ENCODE assay signal across 8 cellular contexts in the genomic region with DNA sequence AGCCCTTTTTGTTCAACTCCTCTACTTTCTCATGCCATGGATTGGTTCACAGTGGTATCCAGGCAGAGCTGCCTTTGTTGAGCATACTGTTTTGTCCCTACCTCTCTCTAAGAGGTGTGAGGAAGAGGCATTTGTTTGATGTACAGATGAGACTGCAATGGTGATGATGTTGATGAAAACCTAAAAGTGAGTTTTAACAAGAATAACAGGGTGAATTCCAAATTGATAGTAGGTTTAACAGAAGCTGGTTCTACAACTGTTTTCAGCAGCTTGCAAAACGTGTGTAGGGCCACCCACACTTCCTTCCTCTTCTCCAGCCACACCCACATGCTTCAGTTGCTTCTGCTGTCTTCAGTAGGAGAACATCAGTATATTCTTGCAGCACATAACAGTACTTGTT. TPM values are rescaled to one million over a fixed set of nuclear protein-coding genes. Genes with fewer than 3 reads are reported as not detected.
DNase-seq lines count a peak whose midpoint lies in the region; ATAC-seq, FAIRE-seq and TF ChIP-seq lines count a peak whose summit lies in the region.

No MANE protein-coding gene starts in this region.

- peaks cover 88% of the 10 kb centered on the region for H3K4me1 Mint-ChIP-seq in activated naive CD8-positive, alpha-beta T cell (ENCODE audit: low read depth)

- H3K4me1 ChIP-seq in Peyer's patch: peaks cover 0 to 79% (median 11%) of the 10 kb centered on the region in 4 donors

- in situ Hi-C loops in GM13977 (cut with MboI; ENCODE audit: low pct_unique_long_range_greater_than_20kb, low sequenced_read_pairs, unreplicated experiment): no loop called here

- DNase-seq in GM18507 (ENCODE audit: extremely low spot score, insufficient read length, low read depth) (peak; percentile 8), Peyer's patch (peak in 2 of 3 donors; percentile 65 to 81), GM13977 (ENCODE audit: low spot score) (no peak), NCI-H1436 treated with DMSO at 0.1 percent for 48 hours (lab: John Stamatoyannopoulos, UW) (no peak), left lobe of liver (ENCODE audit: low spot score) (no peak)
- DNase-seq in stimulated activated CD4-positive, alpha-beta T cell treated with anti-CD3 and anti-CD28 coated beads, Interleukin-15, amount 100 ng/mL, for 1 hour (ENCODE audit: low read depth in 1 of 2, low spot score in 1 of 2): peak; percentile 25 to 29

- no peaks in the 10 kb centered on the region for H3K27me3 Mint-ChIP-seq in activated naive CD8-positive, alpha-beta T cell

- peak; percentile 96 for FAIRE-seq in GM18507 (lab: Jason Lieb, UNC)

- peak overlapping the region; percentile 95 for H3K27ac Mint-ChIP-seq in activated naive CD8-positive, alpha-beta T cell

- H3K27me3 ChIP-seq in Peyer's patch: no peaks in the 10 kb centered on the region

- peak overlapping the region in 1 of 4 donors; percentile 8 for H3K27ac ChIP-seq in Peyer's patch

- H3K9me3 Mint-ChIP-seq in activated naive CD8-positive, alpha-beta T cell (ENCODE audit: low read depth): no peaks in the 10 kb centered on the region

- no peaks in the 10 kb centered on the region for H3K36me3 ChIP-seq in Peyer's patch

- peaks cover 5% of the 10 kb centered on the region for H3K36me3 Mint-ChIP-seq in activated naive CD8-positive, alpha-beta T cell

- H3K9me3 ChIP-seq in Peyer's patch: no peaks in the 10 kb centered on the region

- TF ChIP-seq POLR2A in Peyer's patch (IDR thresholded peaks at IDR 0.05): no peak

- no peak overlapping the region for H3K4me3 ChIP-seq in Peyer's patch

- H3K4me3 Mint-ChIP-seq in activated naive CD8-positive, alpha-beta T cell: peak overlapping the region; percentile 81

- no peak for TF ChIP-seq CTCF in Peyer's patch (IDR thresholded peaks at IDR 0.05)
- no peak for TF ChIP-seq CTCF in GM13977 (IDR thresholded peaks at IDR 0.05; ENCODE audit: extremely low read depth, insufficient read depth, missing control alignments)

- ATAC-seq in HG02798 (IDR thresholded peaks at IDR 0.05; ENCODE audit: poor library complexity, unreplicated experiment) (peak; percentile 82), left lobe of liver (no peak)

RNA-seq across cellular contexts. Expression of a gene that starts 10.2 kb away (rescaled TPM):
- total RNA-seq in Peyer's patch (10 to 100 TPM; 48.7 to 69.4 (median 56.7) TPM), left lobe of liver (12.4 TPM)

Comparison
In these comparisons a context has a peak if more than half of its experiments do, and no peak if none do; other contexts are left out.
1. DNase-seq: peak in GM18507 (single experiment), Peyer's patch (2 of 3) and stimulated activated CD4-positive, alpha-beta T cell treated with anti-CD3 and anti-CD28 coated beads, Interleukin-15, amount 100 ng/mL, for 1 hour (2 of 2); none in GM13977 (single experiment), NCI-H1436 treated with DMSO at 0.1 percent for 48 hours (single experiment) and left lobe of liver (single experiment).